9 cellular contexts compared by ENCODE assay signal in the genomic region with DNA sequence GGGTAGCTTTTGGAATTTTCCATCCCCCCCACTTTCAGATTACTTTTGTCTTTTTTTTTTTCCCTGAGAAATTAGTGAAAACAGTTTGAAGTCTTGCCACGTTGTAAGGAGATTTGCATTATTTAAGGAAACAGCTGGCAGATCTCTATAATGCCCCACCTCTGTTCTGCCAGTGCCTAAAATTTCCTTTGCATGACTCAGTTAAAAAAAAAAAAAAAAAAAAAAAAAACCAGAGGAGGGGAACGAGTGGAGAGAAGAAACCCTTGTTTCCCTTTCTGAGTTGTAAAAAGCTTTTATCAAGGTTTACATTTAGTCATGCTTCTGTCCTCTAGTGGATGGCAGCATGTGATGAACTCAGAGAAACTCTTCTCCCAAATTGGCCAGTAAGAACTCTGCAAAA. TPM values are rescaled to one million over a fixed set of nuclear protein-coding genes. Genes with fewer than 3 reads are reported as not detected.
DNase-seq lines count a peak whose midpoint lies in the region; ATAC-seq and TF ChIP-seq lines count a peak whose summit lies in the region.
"Had no signal": no experiment of that assay in that cellular context is flagged by ENCODE, and none has a peak within 500 bp of the region (broad histone marks: within the 10 kb centered on the region; RNA-seq: fewer than 3 reads in every experiment).

No MANE protein-coding gene starts in this region.

- peak; percentile 46 for ATAC-seq in lung (ENCODE audit: insufficient read depth, low FRiP score)

- H3K27ac ChIP-seq in caudate nucleus (ENCODE audit: low read depth, low read length) (peak overlapping the region; percentile 37), lung (ENCODE audit: low read depth in 1 of 2, low read length in 1 of 2) (no peak overlapping the region)

- H3K4me3 ChIP-seq in AG09309 (ENCODE audit: control insufficient read depth, low read depth, low read length) (no peak overlapping the region), lung (no peak overlapping the region)

- DNase-seq in AG09309 (ENCODE audit: low read depth) (peak; percentile 63), KBM-7 (peak; percentile 21), caudate nucleus (lab: John Stamatoyannopoulos, UW) (no peak), lung (ENCODE audit: low spot score) (no peak), hippocampal formation (lab: John Stamatoyannopoulos, UW) (no peak), NCI-H1694 treated with DMSO at 0.1 percent for 48 hours (lab: John Stamatoyannopoulos, UW) (no peak), DMS114 treated with DMSO at 0.1 percent for 48 hours (lab: John Stamatoyannopoulos, UW; ENCODE audit: unreplicated experiment) (no peak), NCI-H2029 treated with DMSO at 0.1 percent for 48 hours (lab: John Stamatoyannopoulos, UW) (no peak)
- DNase-seq: NCI-H2081 had no signal

- in situ Hi-C loops in KBM-7 (cut with MboI; ENCODE audit: low pct_unique_long_range_greater_than_20kb, low sequenced_read_pairs) = no loop called here

- no peaks in the 10 kb centered on the region for H3K36me3 ChIP-seq in lung (ENCODE audit: control insufficient read depth in 2 of 2, insufficient read depth in 2 of 2, low read length in 2 of 2)

- no peaks in the 10 kb centered on the region for H3K27me3 ChIP-seq in lung (ENCODE audit: control insufficient read depth, insufficient read depth)

- WGBS in lung, 2 donors = 0 to 3% methylated on average over 2 of the region's 2 CpGs

- TF ChIP-seq CTCF in AG09309 (IDR thresholded peaks at IDR 0.05; ENCODE audit: control insufficient read depth, insufficient read depth, low read depth, low read length, missing control alignments) = peak; percentile 31
- TF ChIP-seq CTCF in lung (IDR thresholded peaks at IDR 0.05; ENCODE audit: control extremely low read depth, extremely low read depth) = no peak

- peaks cover 6 to 8% of the 10 kb centered on the region in 2 donors for H3K4me1 ChIP-seq in lung (ENCODE audit: control insufficient read depth in 2 of 2, insufficient read depth in 2 of 2, low read length in 2 of 2)

- H3K9me3 ChIP-seq in lung (ENCODE audit: control insufficient read depth in 2 of 2, insufficient read depth in 1 of 2, low read length in 1 of 2) = no peaks in the 10 kb centered on the region

RNA-seq across cellular contexts. Expression of a gene that starts 33.5 kb away (rescaled TPM):
- total RNA-seq in lung = 10 to 100 TPM; 36.5 to 38.3 TPM
- 10 to 100 TPM in 1 of 2 donors, 1 to 10 TPM in 1; 8.0 to 33.3 TPM for polyA plus RNA-seq in lung

Comparison
In these comparisons a context has a peak if more than half of its experiments do, and no peak if none do; other contexts are left out.
1. DNase-seq: peak in AG09309 (single experiment) and KBM-7 (single experiment); none in caudate nucleus (0 of 61), lung (single experiment), hippocampal formation (0 of 2), NCI-H1694 treated with DMSO at 0.1 percent for 48 hours (single experiment), DMS114 treated with DMSO at 0.1 percent for 48 hours (single experiment) and NCI-H2029 treated with DMSO at 0.1 percent for 48 hours (single experiment).